In genomic region chr16:67154578-67155304, GRCh38 we compare ENCODE assay signal across 10 cellular contexts. TPM values are rescaled to one million over a fixed set of nuclear protein-coding genes. Genes with fewer than 3 reads are reported as not detected.
A peak's percentile ranks its signal among the peaks of the same experiment; 100 is the strongest.
DNase-seq lines count a peak whose midpoint lies in the region; ATAC-seq, FAIRE-seq and TF ChIP-seq lines count a peak whose summit lies in the region.
"Had no signal": no experiment of that assay in that cellular context is flagged by ENCODE, and none has a peak within 500 bp of the region (broad histone marks: within the 10 kb centered on the region; RNA-seq: fewer than 3 reads in every experiment).

No MANE protein-coding gene starts in this region.

- peaks cover 55% of the 10 kb centered on the region for H3K4me1 Mint-ChIP-seq in T-helper 1 cell treated with Interleukin-12 subunit alpha and Interleukin-12 subunit beta and Interleukin-4 antibody, amounts not matched to agents 30 μg/mL and 1 μg/mL, for 36 hours (ENCODE audit: low read depth)

- no peak for DNase-seq in T-helper 1 cell
- DNase-seq in PC-3: no peak
- DNase-seq in epithelial cell of proximal tubule (ENCODE audit: low read depth): no peak
- no peak for DNase-seq in pancreas
- no peak for DNase-seq in stimulated activated CD8-positive, alpha-beta memory T cell treated with anti-CD3 and anti-CD28 coated beads, Interleukin-4, amount 100 ng/mL, for 48 hours
- DNase-seq: cerebellar nuclear complex had no signal

- H3K27ac ChIP-seq in PC-3 (ENCODE audit: low read length) (no peak overlapping the region), rectal smooth muscle tissue (ENCODE audit: low read depth, low read length) (no peak overlapping the region), pancreas (no peak overlapping the region)

- no peak for TF ChIP-seq CTCF in PC-3 (conservative IDR thresholded peaks at IDR 0.05; ENCODE audit: low read depth, low read length)
- TF ChIP-seq CTCF in epithelial cell of proximal tubule (conservative IDR thresholded peaks at IDR 0.05; ENCODE audit: low read depth, low read length): no peak
- no peak for TF ChIP-seq CTCF in pancreas (IDR thresholded peaks at IDR 0.05)

- no peaks in the 10 kb centered on the region for H3K27me3 ChIP-seq in PC-3 (ENCODE audit: low read length)
- H3K27me3 ChIP-seq in rectal smooth muscle tissue (ENCODE audit: control insufficient read depth, insufficient read depth, low read length): no peaks in the 10 kb centered on the region
- H3K27me3 ChIP-seq in pancreas: no peaks in the 10 kb centered on the region

- no peak for FAIRE-seq in pancreas (lab: Jason Lieb, UNC)

- no peaks in the 10 kb centered on the region for H3K9me2 ChIP-seq in PC-3 (replicated peaks; ENCODE audit: low read length)

- 38 to 42% methylated on average over 61 of the region's 61 CpGs for WGBS in pancreas, 2 donors

- no peaks in the 10 kb centered on the region for H3K27me3 Mint-ChIP-seq in T-helper 1 cell treated with Interleukin-12 subunit alpha and Interleukin-12 subunit beta and Interleukin-4 antibody, amounts not matched to agents 30 μg/mL and 1 μg/mL, for 36 hours (ENCODE audit: low read depth)

- H4K20me1 ChIP-seq in PC-3 (ENCODE audit: low read length): no peaks in the 10 kb centered on the region

- BruUV-seq in PC-3 (replicated peaks; lab: Mats Ljungman, UMichigan): no TSS peak

- H3K4me1 ChIP-seq in PC-3 (ENCODE audit: insufficient read depth, low read length) (peaks cover 13% of the 10 kb centered on the region), rectal smooth muscle tissue (ENCODE audit: control insufficient read depth, insufficient read depth, low read length) (peaks cover 3% of the 10 kb centered on the region), pancreas (peaks cover 0 to 12% (median 3%) of the 10 kb centered on the region in 3 donors)

- peak overlapping the region; percentile 78 for H3K4me3 Mint-ChIP-seq in T-helper 1 cell treated with Interleukin-12 subunit alpha and Interleukin-12 subunit beta and Interleukin-4 antibody, amounts not matched to agents 30 μg/mL and 1 μg/mL, for 36 hours

- ATAC-seq in PC-3: no peak
- no peak for ATAC-seq in pancreas
- no peak for ATAC-seq in GM21526 (IDR thresholded peaks at IDR 0.05; ENCODE audit: low FRiP score, unreplicated experiment)

- H3K9ac ChIP-seq in PC-3 (ENCODE audit: low read length) (no peak overlapping the region), rectal smooth muscle tissue (ENCODE audit: low read length) (no peak overlapping the region)

- no peak overlapping the region for H3K27ac Mint-ChIP-seq in T-helper 1 cell treated with Interleukin-12 subunit alpha and Interleukin-12 subunit beta and Interleukin-4 antibody, amounts not matched to agents 30 μg/mL and 1 μg/mL, for 36 hours

- CTCF ChIA-PET in PC-3 (lab: Charles Lee): interaction anchor here (0.7 to 1.1 kb wide), 3 partner anchors 16 to 137 kb away, joined by 3 to 10 read pairs (median 10); partner anchors contain the start of gene NOL3

- H3K9me3 Mint-ChIP-seq in T-helper 1 cell treated with Interleukin-12 subunit alpha and Interleukin-12 subunit beta and Interleukin-4 antibody, amounts not matched to agents 30 μg/mL and 1 μg/mL, for 36 hours: no peaks in the 10 kb centered on the region
- H3K9me3 Mint-ChIP-seq: CD4-positive, CD25-positive, alpha-beta regulatory T cell had no signal

- H3F3A ChIP-seq in PC-3 (ENCODE audit: low read length, unreplicated experiment): no peaks in the 10 kb centered on the region

- POLR2A ChIA-PET in PC-3 (lab: Charles Lee; ENCODE audit: unreplicated experiment): no interaction called here

- H3K36me3 ChIP-seq in PC-3 (ENCODE audit: low read depth, low read length) (no peaks in the 10 kb centered on the region), rectal smooth muscle tissue (ENCODE audit: control insufficient read depth, insufficient read depth, low read length) (peaks cover 2% of the 10 kb centered on the region), pancreas (no peaks in the 10 kb centered on the region)

- H3K4me3 ChIP-seq in PC-3 (ENCODE audit: low read length): peak overlapping the region; percentile 43; the same call in 1 of the 2 replicates
- H3K4me3 ChIP-seq in epithelial cell of proximal tubule (ENCODE audit: low read depth, low read length): peak overlapping the region; percentile 30
- peak overlapping the region; percentile 43 for H3K4me3 ChIP-seq in rectal smooth muscle tissue (ENCODE audit: low read length)
- peak overlapping the region in 2 of 4 donors; percentile 14 to 25 for H3K4me3 ChIP-seq in pancreas

- H3K9me3 ChIP-seq in PC-3 (ENCODE audit: low read length): no peaks in the 10 kb centered on the region
- H3K9me3 ChIP-seq in pancreas: no peaks in the 10 kb centered on the region

- intact Hi-C loops in PC-3 (cut with micrococcal nuclease) (loop anchor here (5.0 kb wide), 1 partner anchor 202 kb away; no protein-coding TSS in a partner anchor), pancreas (cut with DNase I) (loop anchor here in 2 of 3 donors (5.0 to 10.0 kb wide), 3 partner anchors 137 to 180 kb away; no protein-coding TSS in a partner anchor)

- H3K4me2 ChIP-seq in PC-3 (ENCODE audit: low read length): peak overlapping the region; percentile 70

- H2AFZ ChIP-seq in PC-3 (ENCODE audit: low read length): no peak overlapping the region

- H3K79me2 ChIP-seq in PC-3 (ENCODE audit: low read length): no peaks in the 10 kb centered on the region

- H3K36me3 Mint-ChIP-seq in T-helper 1 cell treated with Interleukin-12 subunit alpha and Interleukin-12 subunit beta and Interleukin-4 antibody, amounts not matched to agents 30 μg/mL and 1 μg/mL, for 36 hours (ENCODE audit: low read depth): peaks cover 39% of the 10 kb centered on the region
- H3K36me3 Mint-ChIP-seq: CD4-positive, CD25-positive, alpha-beta regulatory T cell had no signal

RNA-seq across cellular contexts. Expression of gene B3GNT9, which starts 3.9 kb away (rescaled TPM):
- total RNA-seq in PC-3 (2014; rRNA removed) (2.3 and 2.8 TPM in 2 replicates), epithelial cell of proximal tubule (1.0 and 2.0 TPM in 2 replicates), pancreas (1 to 10 TPM; 1.8 to 5.1 (median 3.5) TPM)
- 1 to 10 TPM; 3.0 to 9.3 TPM for polyA plus RNA-seq in pancreas

RNA-seq across cellular contexts. Expression of gene TRADD, which starts 5.0 kb away (rescaled TPM):
- total RNA-seq in PC-3 (2014; rRNA removed): 19.4 and 26.6 TPM in 2 replicates
- total RNA-seq in epithelial cell of proximal tubule: 17.6 and 30.6 TPM in 2 replicates
- total RNA-seq in pancreas: 10 to 100 TPM in 4 of 6 donors, 1 to 10 TPM in 2; 9.4 to 17.4 (median 11.5) TPM
- polyA plus RNA-seq in pancreas: 10 to 100 TPM; 21.3 to 33.3 TPM

RNA-seq across cellular contexts. Expression of gene FBXL8, which starts 5.0 kb away (rescaled TPM):
- total RNA-seq in PC-3 (2014; rRNA removed): 8.7 and 13.1 TPM in 2 replicates
- total RNA-seq in epithelial cell of proximal tubule: 4.9 and 12.3 TPM in 2 replicates
- 10 to 100 TPM; 12.9 to 31.7 (median 24.2) TPM for total RNA-seq in pancreas
- 10 to 100 TPM; 41.6 to 86.2 TPM for polyA plus RNA-seq in pancreas

RNA-seq across cellular contexts. Expression of gene HSF4, which starts 9.8 kb away (rescaled TPM):
- total RNA-seq in PC-3 (2014; rRNA removed) (20.6 and 24.8 TPM in 2 replicates), epithelial cell of proximal tubule (0.14 and 0.63 TPM in 2 replicates), pancreas (10 to 100 TPM; 34.9 to 70.0 (median 49.1) TPM)
- polyA plus RNA-seq in pancreas: 100 to 1,000 TPM; 310 to 330 TPM
- polyA plus RNA-seq: CD4-positive, CD25-positive, alpha-beta regulatory T cell had no signal

RNA-seq across cellular contexts. Expression of gene NOL3, which starts 15.6 kb away (rescaled TPM):
- total RNA-seq in PC-3 (2014; rRNA removed): 64.5 and 91.6 TPM in 2 replicates
- total RNA-seq in epithelial cell of proximal tubule: 12.5 and 39.4 TPM in 2 replicates
- 10 to 100 TPM; 15.2 to 31.2 (median 19.8) TPM for total RNA-seq in pancreas
- polyA plus RNA-seq in pancreas: 100 to 1,000 TPM in 1 of 2 donors, 10 to 100 TPM in 1; 84.5 to 119 TPM
- polyA plus RNA-seq: CD4-positive, CD25-positive, alpha-beta regulatory T cell had no signal
